8 cellular contexts compared by ENCODE assay signal in genomic region chr9:114894801-114895433, GRCh38. TPM values are rescaled to one million over a fixed set of nuclear protein-coding genes. Genes with fewer than 3 reads are reported as not detected.
DNase-seq lines count a peak whose midpoint lies in the region; ATAC-seq lines count a peak whose summit lies in the region.

No MANE protein-coding gene starts in this region.

- H3K27ac Mint-ChIP-seq in naive thymus-derived CD8-positive, alpha-beta T cell = peak overlapping the region in 7 of 10 donors; percentile 3 to 81 (median 56)

- H3K4me1 Mint-ChIP-seq in naive thymus-derived CD8-positive, alpha-beta T cell = peaks cover 27 to 45% (median 42%) of the 10 kb centered on the region in 4 donors

- no peaks in the 10 kb centered on the region for H3K9me3 Mint-ChIP-seq in naive thymus-derived CD8-positive, alpha-beta T cell

- ATAC-seq in naive thymus-derived CD8-positive, alpha-beta T cell = no peak
- ATAC-seq in HG03460 (IDR thresholded peaks at IDR 0.05; ENCODE audit: unreplicated experiment) = no peak
- ATAC-seq in GM21786 (IDR thresholded peaks at IDR 0.05; ENCODE audit: unreplicated experiment) = no peak
- no peak for ATAC-seq in HG02623 (IDR thresholded peaks at IDR 0.05; ENCODE audit: unreplicated experiment)

- no peaks in the 10 kb centered on the region for H3K27me3 Mint-ChIP-seq in naive thymus-derived CD8-positive, alpha-beta T cell

- peak overlapping the region in 5 of 10 donors; percentile 18 to 55 (median 23) for H3K4me3 Mint-ChIP-seq in naive thymus-derived CD8-positive, alpha-beta T cell

- H3K36me3 Mint-ChIP-seq in naive thymus-derived CD8-positive, alpha-beta T cell = peaks cover 5 to 22% (median 7%) of the 10 kb centered on the region in 3 donors

- peak; percentile 32 to 47 for DNase-seq in stimulated activated CD4-positive, alpha-beta T cell treated with anti-CD3 and anti-CD28 coated beads, Interleukin-15, amount 100 ng/mL, for 48 hours (ENCODE audit: low read depth in 2 of 2)
- DNase-seq in stimulated activated CD4-positive, alpha-beta T cell treated with anti-CD3 and anti-CD28 coated beads, Interleukin-4, amount 100 ng/mL, for 4 hours = no peak
- DNase-seq in OCI-M1 (lab: John Stamatoyannopoulos, UW) = peak; percentile 2
- peak; percentile 96 for DNase-seq in dedifferentiated amniotic fluid mesenchymal stem cell (ENCODE audit: extremely low spot score)
- DNase-seq in naive thymus-derived CD8-positive, alpha-beta T cell = no peak

- POLR2A ChIA-PET in naive thymus-derived CD8-positive, alpha-beta T cell (lab: Charles Lee) = interaction anchor here (1.2 kb wide), 1 partner anchor 36 kb away, joined by 4 read pairs; the partner anchor contains the start of gene TNFSF8

RNA-seq across cellular contexts. Expression of gene TNFSF8, which starts 35.5 kb away (rescaled TPM):
- total RNA-seq in naive thymus-derived CD8-positive, alpha-beta T cell = 10 to 100 TPM; 15.9 to 21.3 TPM
- 10 to 100 TPM; 38.4 to 81.3 (median 69.8) TPM for polyA plus RNA-seq in naive thymus-derived CD8-positive, alpha-beta T cell

Comparison
In these comparisons a context has a peak if more than half of its experiments do, and no peak if none do; other contexts are left out.
1. DNase-seq: peak in stimulated activated CD4-positive, alpha-beta T cell treated with anti-CD3 and anti-CD28 coated beads, Interleukin-15, amount 100 ng/mL, for 48 hours (2 of 2), OCI-M1 (single experiment) and dedifferentiated amniotic fluid mesenchymal stem cell (single experiment); none in stimulated activated CD4-positive, alpha-beta T cell treated with anti-CD3 and anti-CD28 coated beads, Interleukin-4, amount 100 ng/mL, for 4 hours (0 of 2) and naive thymus-derived CD8-positive, alpha-beta T cell (0 of 10).